ENCODE assay signal across 24 cellular contexts in the genomic region with DNA sequence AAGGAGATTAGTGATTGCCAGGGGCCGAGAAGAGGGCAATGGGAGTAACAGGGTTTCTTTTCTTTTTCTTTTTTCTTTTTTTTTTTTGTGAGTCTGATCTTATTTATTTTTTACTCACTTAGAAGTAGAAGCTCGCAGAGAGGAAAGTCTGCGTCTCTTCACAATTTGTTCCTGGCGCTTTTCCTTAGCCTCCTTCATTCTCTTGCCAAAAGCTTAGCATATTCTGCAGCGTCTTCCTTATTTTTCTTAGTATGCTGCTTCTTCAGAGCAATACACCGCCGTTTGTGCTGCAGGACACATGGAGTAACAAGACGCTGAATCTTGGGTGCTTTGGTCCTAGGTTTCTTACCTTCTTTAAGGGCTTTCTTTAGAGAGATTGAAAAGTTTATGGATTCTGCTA.
"Had no signal": no experiment of that assay in that cellular context is flagged by ENCODE, and none has a peak within 500 bp of the region (broad histone marks: within the 10 kb centered on the region; RNA-seq: fewer than 3 reads in every experiment).

No MANE protein-coding gene starts in this region.

- ATAC-seq: mucosa of descending colon; natural killer cell treated with Interleukin-12 subunit alpha and Interleukin-12 subunit beta and Interleukin-15 and Interleukin-18, amount 100 ng/mL, for 72 hours; pancreas; right lobe of liver; stimulated activated memory B cell treated with anti-CD40 and anti-IgM and Interleukin-4, amounts not matched to agents 10 μg/mL and 1 μg/mL and 100 μg/mL, for 72 hours had no signal

- H3K4me3 ChIP-seq: coronary artery, heart right ventricle, left ventricle myocardium inferior, lung, mucosa of descending colon, pancreas, right lobe of liver, spleen, thoracic aorta, transverse colon had no signal

- H3K27ac ChIP-seq: coronary artery, heart right ventricle, left ventricle myocardium inferior, pancreas, right lobe of liver, spleen, thoracic aorta had no signal

- H3K27ac Mint-ChIP-seq: endodermal cell; natural killer cell treated with Interleukin-12 subunit alpha and Interleukin-12 subunit beta and Interleukin-15 and Interleukin-18, amount 100 ng/mL, for 72 hours; progenitor cell of endocrine pancreas; stimulated activated memory B cell treated with anti-CD40 and anti-IgM and Interleukin-4, amounts not matched to agents 10 μg/mL and 1 μg/mL and 100 μg/mL, for 72 hours; stimulated activated naive CD8-positive, alpha-beta T cell treated with anti-CD3 and anti-CD28 coated beads, Interleukin-15, Interleukin-2, amounts not matched to agents 100 ng/mL and 50 ng/mL, for 24 hours had no signal

- H3K4me1 Mint-ChIP-seq: stimulated activated memory B cell treated with anti-CD40 and anti-IgM and Interleukin-4, amounts not matched to agents 10 μg/mL and 1 μg/mL and 100 μg/mL, for 72 hours had no signal

- H3K9me3 ChIP-seq: heart right ventricle, left ventricle myocardium inferior, mucosa of descending colon, pancreas, right lobe of liver, spleen, thoracic aorta, transverse colon had no signal

- H3K4me1 ChIP-seq: spleen had no signal

- H3K36me3 Mint-ChIP-seq: natural killer cell treated with Interleukin-12 subunit alpha and Interleukin-12 subunit beta and Interleukin-15 and Interleukin-18, amount 100 ng/mL, for 72 hours; stimulated activated memory B cell treated with anti-CD40 and anti-IgM and Interleukin-4, amounts not matched to agents 10 μg/mL and 1 μg/mL and 100 μg/mL, for 72 hours had no signal

- DNase-seq: central memory CD4-positive, alpha-beta T cell; effector CD4-positive, alpha-beta T cell; endodermal cell; erythroblast; foreskin melanocyte; heart right ventricle; left ventricle myocardium inferior; mesenchymal stem cell; mucosa of descending colon; occipital lobe; pancreas; right lobe of liver; spleen; stimulated activated CD4-positive, alpha-beta T cell treated with anti-CD3 and anti-CD28 coated beads, Interleukin-15, amount 100 ng/mL, for 24 hours; stimulated activated CD4-positive, alpha-beta T cell treated with anti-CD3 and anti-CD28 coated beads, Interleukin-1b, Interleukin-23, amount 100 ng/mL, for 48 hours; stimulated activated CD4-positive, alpha-beta T cell treated with anti-CD3 and anti-CD28 coated beads, Interleukin-4, amount 100 ng/mL, for 24 hours; transverse colon had no signal

- H3K27me3 ChIP-seq: heart right ventricle, pancreas, right lobe of liver, spleen, transverse colon had no signal

- H3K9me3 Mint-ChIP-seq: endodermal cell; natural killer cell treated with Interleukin-12 subunit alpha and Interleukin-12 subunit beta and Interleukin-15 and Interleukin-18, amount 100 ng/mL, for 72 hours; stimulated activated memory B cell treated with anti-CD40 and anti-IgM and Interleukin-4, amounts not matched to agents 10 μg/mL and 1 μg/mL and 100 μg/mL, for 72 hours; stimulated activated naive CD8-positive, alpha-beta T cell treated with anti-CD3 and anti-CD28 coated beads, Interleukin-15, Interleukin-2, amounts not matched to agents 100 ng/mL and 50 ng/mL, for 24 hours had no signal

- H3K27me3 Mint-ChIP-seq: natural killer cell treated with Interleukin-12 subunit alpha and Interleukin-12 subunit beta and Interleukin-15 and Interleukin-18, amount 100 ng/mL, for 72 hours; progenitor cell of endocrine pancreas; stimulated activated memory B cell treated with anti-CD40 and anti-IgM and Interleukin-4, amounts not matched to agents 10 μg/mL and 1 μg/mL and 100 μg/mL, for 72 hours; stimulated activated naive CD8-positive, alpha-beta T cell treated with anti-CD3 and anti-CD28 coated beads, Interleukin-15, Interleukin-2, amounts not matched to agents 100 ng/mL and 50 ng/mL, for 24 hours had no signal

- H3K36me3 ChIP-seq: heart right ventricle, left ventricle myocardium inferior, pancreas, right lobe of liver, spleen, thoracic aorta, transverse colon had no signal

- H3K4me3 Mint-ChIP-seq: endodermal cell; natural killer cell treated with Interleukin-12 subunit alpha and Interleukin-12 subunit beta and Interleukin-15 and Interleukin-18, amount 100 ng/mL, for 72 hours; stimulated activated memory B cell treated with anti-CD40 and anti-IgM and Interleukin-4, amounts not matched to agents 10 μg/mL and 1 μg/mL and 100 μg/mL, for 72 hours; stimulated activated naive CD8-positive, alpha-beta T cell treated with anti-CD3 and anti-CD28 coated beads, Interleukin-15, Interleukin-2, amounts not matched to agents 100 ng/mL and 50 ng/mL, for 24 hours had no signal
